8 cellular contexts compared by ENCODE assay signal in genomic region chr18:36187138-36187825, GRCh38. TPM values are rescaled to one million over a fixed set of nuclear protein-coding genes. Genes with fewer than 3 reads are reported as not detected.
DNase-seq lines count a peak whose midpoint lies in the region; ATAC-seq and TF ChIP-seq lines count a peak whose summit lies in the region.

A gene with protein sequence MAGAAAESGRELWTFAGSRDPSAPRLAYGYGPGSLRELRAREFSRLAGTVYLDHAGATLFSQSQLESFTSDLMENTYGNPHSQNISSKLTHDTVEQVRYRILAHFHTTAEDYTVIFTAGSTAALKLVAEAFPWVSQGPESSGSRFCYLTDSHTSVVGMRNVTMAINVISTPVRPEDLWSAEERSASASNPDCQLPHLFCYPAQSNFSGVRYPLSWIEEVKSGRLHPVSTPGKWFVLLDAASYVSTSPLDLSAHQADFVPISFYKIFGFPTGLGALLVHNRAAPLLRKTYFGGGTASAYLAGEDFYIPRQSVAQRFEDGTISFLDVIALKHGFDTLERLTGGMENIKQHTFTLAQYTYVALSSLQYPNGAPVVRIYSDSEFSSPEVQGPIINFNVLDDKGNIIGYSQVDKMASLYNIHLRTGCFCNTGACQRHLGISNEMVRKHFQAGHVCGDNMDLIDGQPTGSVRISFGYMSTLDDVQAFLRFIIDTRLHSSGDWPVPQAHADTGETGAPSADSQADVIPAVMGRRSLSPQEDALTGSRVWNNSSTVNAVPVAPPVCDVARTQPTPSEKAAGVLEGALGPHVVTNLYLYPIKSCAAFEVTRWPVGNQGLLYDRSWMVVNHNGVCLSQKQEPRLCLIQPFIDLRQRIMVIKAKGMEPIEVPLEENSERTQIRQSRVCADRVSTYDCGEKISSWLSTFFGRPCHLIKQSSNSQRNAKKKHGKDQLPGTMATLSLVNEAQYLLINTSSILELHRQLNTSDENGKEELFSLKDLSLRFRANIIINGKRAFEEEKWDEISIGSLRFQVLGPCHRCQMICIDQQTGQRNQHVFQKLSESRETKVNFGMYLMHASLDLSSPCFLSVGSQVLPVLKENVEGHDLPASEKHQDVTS (plus strand): TSS chr18:36187497. CDS start chr18:36187540, 43 bp downstream.

- no peaks in the 10 kb centered on the region for H3K9me3 Mint-ChIP-seq in T-helper 1 cell treated with Interleukin-12 subunit alpha and Interleukin-12 subunit beta and Interleukin-4 antibody, amounts not matched to agents 30 μg/mL and 1 μg/mL, for 36 hours

- H3K9me3 ChIP-seq in breast epithelium (no peaks in the 10 kb centered on the region), smooth muscle cell (replicated peaks; ENCODE audit: low read depth) (no peaks in the 10 kb centered on the region)

- no peak for TF ChIP-seq POLR2A in breast epithelium (IDR thresholded peaks at IDR 0.05)

- peak; percentile 76 for ATAC-seq in GM19395 (IDR thresholded peaks at IDR 0.05; ENCODE audit: unreplicated experiment)
- ATAC-seq in HG03460 (IDR thresholded peaks at IDR 0.05; ENCODE audit: unreplicated experiment), result peak; percentile 78

- H3K9ac ChIP-seq in smooth muscle cell (ENCODE audit: low read depth), result peak within 1 kb of the TSS; percentile 32

- H3K4me2 ChIP-seq in smooth muscle cell, result peak within 1 kb of the TSS; percentile 99

- no peak within 1 kb of the TSS for H3K27ac Mint-ChIP-seq in T-helper 1 cell treated with Interleukin-12 subunit alpha and Interleukin-12 subunit beta and Interleukin-4 antibody, amounts not matched to agents 30 μg/mL and 1 μg/mL, for 36 hours

- H3K27me3 Mint-ChIP-seq in T-helper 1 cell treated with Interleukin-12 subunit alpha and Interleukin-12 subunit beta and Interleukin-4 antibody, amounts not matched to agents 30 μg/mL and 1 μg/mL, for 36 hours (ENCODE audit: low read depth), result peaks cover 38% of the 10 kb centered on the region

- H4K20me1 ChIP-seq in smooth muscle cell (ENCODE audit: low read depth), result no peaks in the 10 kb centered on the region

- TF ChIP-seq CTCF in C4-2B (conservative IDR thresholded peaks at IDR 0.05) (no peak), breast epithelium (IDR thresholded peaks at IDR 0.05) (no peak), smooth muscle cell (IDR thresholded peaks at IDR 0.05; ENCODE audit: borderline replicate concordance, insufficient read depth, poor library complexity, severe bottlenecking) (no peak)

- H3K4me1 Mint-ChIP-seq in T-helper 1 cell treated with Interleukin-12 subunit alpha and Interleukin-12 subunit beta and Interleukin-4 antibody, amounts not matched to agents 30 μg/mL and 1 μg/mL, for 36 hours (ENCODE audit: low read depth), result peaks cover 8% of the 10 kb centered on the region

- H3K79me2 ChIP-seq in smooth muscle cell (ENCODE audit: low read depth), result peaks cover 5% of the 10 kb centered on the region

- peak; percentile 68 to 82 for DNase-seq in breast epithelium (ENCODE audit: low spot score in 2 of 2)
- peak; percentile 93 for DNase-seq in iPS-NIHi7 (ENCODE audit: extremely low spot score)
- DNase-seq in smooth muscle cell (lab: John Stamatoyannopoulos, UW; ENCODE audit: unreplicated experiment), result peak; percentile 31
- no peak for DNase-seq in NCI-H1694 (lab: John Stamatoyannopoulos, UW)

- H3K4me1 ChIP-seq in breast epithelium (no peaks in the 10 kb centered on the region), smooth muscle cell (ENCODE audit: low read depth) (peaks cover 5% of the 10 kb centered on the region)

- H3K36me3 Mint-ChIP-seq in T-helper 1 cell treated with Interleukin-12 subunit alpha and Interleukin-12 subunit beta and Interleukin-4 antibody, amounts not matched to agents 30 μg/mL and 1 μg/mL, for 36 hours (ENCODE audit: low read depth), result no peaks in the 10 kb centered on the region

- peak within 1 kb of the TSS; percentile 79 for H3K4me3 Mint-ChIP-seq in T-helper 1 cell treated with Interleukin-12 subunit alpha and Interleukin-12 subunit beta and Interleukin-4 antibody, amounts not matched to agents 30 μg/mL and 1 μg/mL, for 36 hours

- peak within 1 kb of the TSS; percentile 93 for H2AFZ ChIP-seq in smooth muscle cell (ENCODE audit: low read depth)

- no peaks in the 10 kb centered on the region for H3K36me3 ChIP-seq in breast epithelium
- H3K36me3 ChIP-seq in smooth muscle cell (ENCODE audit: low read depth), result no peaks in the 10 kb centered on the region

- H3K27me3 ChIP-seq in breast epithelium, result no peaks in the 10 kb centered on the region
- peaks cover 5% of the 10 kb centered on the region for H3K27me3 ChIP-seq in smooth muscle cell (ENCODE audit: low read depth)

- WGBS in smooth muscle cell (ENCODE audit: low lambda C conversion rate), result under 1% methylated on average over 56 of the region's 71 CpGs

- peak within 1 kb of the TSS; percentile 81 for H3K27ac ChIP-seq in C4-2B
- H3K27ac ChIP-seq in breast epithelium, result peak within 1 kb of the TSS; percentile 40 to 68
- no peak within 1 kb of the TSS for H3K27ac ChIP-seq in smooth muscle cell (ENCODE audit: low read depth)

- intact Hi-C loops in breast epithelium (cut with DNase I; ENCODE audit: low total_unique reads), result no loop called here

- no peaks in the 10 kb centered on the region for H3F3A ChIP-seq in smooth muscle cell (ENCODE audit: low read depth)

- H3K4me3 ChIP-seq in breast epithelium, result peak within 1 kb of the TSS; percentile 52 to 97 (median 73)
- peak within 1 kb of the TSS; percentile 74 for H3K4me3 ChIP-seq in smooth muscle cell

RNA-seq across cellular contexts. Expression of the gene that starts here (rescaled TPM):
- total RNA-seq in breast epithelium (1 to 10 TPM; 5.2 to 9.7 (median 9.1) TPM), smooth muscle cell (1.7 and 3.5 TPM in 2 replicates)
- polyA plus RNA-seq in smooth muscle cell, result 1.2 and 1.6 TPM in 2 replicates
